In the genomic region with DNA sequence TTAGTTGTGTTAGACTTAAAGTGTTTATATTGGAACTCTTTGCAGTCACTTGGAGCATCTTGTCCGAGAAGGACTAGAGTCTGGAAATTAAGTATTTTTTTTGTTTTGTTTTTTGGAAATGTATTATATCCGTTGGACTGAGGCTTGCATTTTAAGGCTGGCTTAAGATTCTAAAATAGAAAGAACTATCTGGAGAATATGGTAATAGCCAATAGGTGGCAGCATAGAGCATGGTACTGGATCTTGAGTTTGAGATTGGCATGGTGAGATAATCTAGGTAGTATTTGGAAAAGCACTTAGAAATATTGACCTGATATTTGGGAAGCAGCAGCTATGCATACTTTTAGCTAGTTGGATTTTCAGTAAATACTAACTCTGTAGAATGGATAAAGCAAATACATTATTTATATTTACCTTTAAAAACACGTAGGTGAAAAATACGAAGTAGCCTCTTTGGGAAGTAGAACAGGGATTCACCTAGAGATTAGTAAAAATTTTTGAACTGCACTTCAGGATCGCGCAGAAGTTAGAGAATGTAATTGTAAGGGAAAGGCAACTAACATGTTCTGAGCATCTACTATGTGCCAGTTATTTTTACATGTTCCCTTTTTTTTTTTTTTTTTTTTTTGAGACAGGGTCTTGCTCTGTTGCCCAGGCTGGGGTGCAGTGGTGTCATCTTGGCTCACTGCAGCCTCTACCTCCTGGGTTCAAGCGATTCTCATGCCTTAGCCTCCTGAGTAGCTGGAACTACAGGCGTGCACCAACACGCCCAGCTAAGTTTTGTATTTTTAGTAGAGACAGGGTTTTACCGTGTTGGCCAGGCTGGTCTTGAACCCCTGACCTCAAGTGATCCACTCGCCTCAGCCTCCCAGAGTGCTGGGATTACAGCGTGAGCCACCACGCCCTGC, we compare ENCODE assay signal across 8 cellular contexts.
DNase-seq lines count a peak whose midpoint lies in the region; ATAC-seq, FAIRE-seq and TF ChIP-seq lines count a peak whose summit lies in the region.

No MANE protein-coding gene starts in this region.

- H3K9me1 ChIP-seq in endothelial cell of umbilical vein (replicated peaks; ENCODE audit: control insufficient read depth, extremely low read depth, insufficient read depth, low read length): no peaks in the 10 kb centered on the region

- peak; percentile 8 for DNase-seq in BE2C
- peak; percentile 17 for DNase-seq in GM12892 (ENCODE audit: insufficient read length)
- DNase-seq in endothelial cell of umbilical vein (ENCODE audit: low read depth, low spot score): peak; percentile 64
- peak; percentile 30 for DNase-seq in naive B cell
- no peak for DNase-seq in mucosa of gallbladder (ENCODE audit: low spot score)

- no peaks in the 10 kb centered on the region for H3K9me3 Mint-ChIP-seq in naive B cell

- H3K27me3 Mint-ChIP-seq in naive B cell: no peaks in the 10 kb centered on the region

- H3K9ac ChIP-seq in OCI-LY3 (ENCODE audit: low read length): no peak overlapping the region
- H3K9ac ChIP-seq in endothelial cell of umbilical vein (replicated peaks; ENCODE audit: extremely low read depth, insufficient read depth, low read length): no peak overlapping the region

- TF ChIP-seq CTCF in BE2C (IDR thresholded peaks at IDR 0.05; ENCODE audit: low read depth, low read length): peak; percentile 84
- TF ChIP-seq CTCF in OCI-LY3 (IDR thresholded peaks at IDR 0.05; ENCODE audit: low read depth, low read length): peak; percentile 70
- peak; percentile 40 to 42 for TF ChIP-seq CTCF in endothelial cell of umbilical vein (IDR thresholded peaks at IDR 0.05; ENCODE audit: extremely low read depth in 1 of 2, insufficient read depth in 1 of 2, low read depth in 1 of 2, low read length in 2 of 2)

- H3K27me3 ChIP-seq in BE2C (no peaks in the 10 kb centered on the region), OCI-LY3 (ENCODE audit: low read depth, low read length) (no peaks in the 10 kb centered on the region), endothelial cell of umbilical vein (ENCODE audit: control insufficient read depth in 2 of 2, insufficient read depth in 2 of 2, low read length in 2 of 2) (no peaks in the 10 kb centered on the region)

- H3K4me3 ChIP-seq in BE2C (ENCODE audit: low read depth, low read length) (no peak overlapping the region), OCI-LY3 (ENCODE audit: low read length) (no peak overlapping the region), endothelial cell of umbilical vein (replicated peaks in 1 of 3; ENCODE audit: insufficient read depth in 1 of 3, low read depth in 1 of 3, low read length in 3 of 3) (no peak overlapping the region)

- no peak overlapping the region for H3K4me3 Mint-ChIP-seq in naive B cell

- CTCF ChIA-PET in endothelial cell of umbilical vein (lab: Charles Lee): interaction anchor here (0.6 to 2.0 kb wide), 10 partner anchors 9 to 214 kb away, joined by 3 to 13 read pairs (median 3); no protein-coding TSS in a partner anchor

- H3K4me2 ChIP-seq in OCI-LY3 (ENCODE audit: low read length) (no peak overlapping the region), endothelial cell of umbilical vein (ENCODE audit: insufficient read depth, low read length) (no peak overlapping the region)

- H3K27ac ChIP-seq in OCI-LY3 (ENCODE audit: low read length) (no peak overlapping the region), endothelial cell of umbilical vein (ENCODE audit: insufficient read depth, low read depth, low read length) (no peak overlapping the region)

- peaks cover 19 to 23% (median 20%) of the 10 kb centered on the region in 3 donors for H3K4me1 Mint-ChIP-seq in naive B cell

- no peak for TF ChIP-seq POLR2A in GM12892 (IDR thresholded peaks at IDR 0.05; ENCODE audit: low read depth, low read length)
- no peak for TF ChIP-seq POLR2A in endothelial cell of umbilical vein (IDR thresholded peaks at IDR 0.05; ENCODE audit: low read depth, low read length)

- peak overlapping the region in 4 of 6 donors; percentile 2 to 85 (median 54) for H3K27ac Mint-ChIP-seq in naive B cell

- FAIRE-seq in GM12892 (lab: Jason Lieb, UNC): peak; percentile 87
- peak; percentile 21 for FAIRE-seq in endothelial cell of umbilical vein (lab: Jason Lieb, UNC)

- POLR2A ChIA-PET in endothelial cell of umbilical vein (lab: Charles Lee): interaction anchor here (0.6 kb wide), 1 partner anchor 34 kb away, joined by 3 read pairs; no protein-coding TSS in a partner anchor

- no peaks in the 10 kb centered on the region; the same call in 1 of the 2 replicates for H4K20me1 ChIP-seq in OCI-LY3 (ENCODE audit: insufficient read depth, low read length)
- peaks cover 7% of the 10 kb centered on the region for H4K20me1 ChIP-seq in endothelial cell of umbilical vein (replicated peaks; ENCODE audit: control insufficient read depth, extremely low read depth, insufficient read depth, low read length)

- intact Hi-C loops in endothelial cell of umbilical vein (cut with micrococcal nuclease): loop anchor here (1.0 to 5.0 kb wide), 2 partner anchors 78 to 115 kb away; partner anchors contain the start of gene LCOR

- BruUV-seq in endothelial cell of umbilical vein (replicated peaks; lab: Mats Ljungman, UMichigan): no TSS peak

- H3K4me1 ChIP-seq in BE2C (no peaks in the 10 kb centered on the region), OCI-LY3 (ENCODE audit: low read length) (peaks cover 11% of the 10 kb centered on the region), endothelial cell of umbilical vein (ENCODE audit: control insufficient read depth, extremely low read depth, insufficient read depth, low read length) (no peaks in the 10 kb centered on the region)

- dilution Hi-C loops in endothelial cell of umbilical vein (cut with MboI; ENCODE audit: extremely low pct_ligation_motif_present, low sequenced_read_pairs): no loop called here

- no peaks in the 10 kb centered on the region for H3K36me3 ChIP-seq in BE2C
- H3K36me3 ChIP-seq in OCI-LY3 (replicated peaks; ENCODE audit: low read depth, low read length): no peaks in the 10 kb centered on the region
- peaks cover 0 to 3% of the 10 kb centered on the region in 2 experiments for H3K36me3 ChIP-seq in endothelial cell of umbilical vein (ENCODE audit: control insufficient read depth in 2 of 2, extremely low read depth in 1 of 2, insufficient read depth in 2 of 2, low read length in 2 of 2)

- H3K79me2 ChIP-seq in OCI-LY3 (ENCODE audit: low read length): peaks cover 6% of the 10 kb centered on the region; the same call in 1 of the 2 replicates
- H3K79me2 ChIP-seq in endothelial cell of umbilical vein (ENCODE audit: control insufficient read depth, insufficient read depth, low read length): peaks cover 13% of the 10 kb centered on the region

- H2AFZ ChIP-seq in OCI-LY3 (ENCODE audit: low read depth, low read length): no peak overlapping the region
- no peak overlapping the region for H2AFZ ChIP-seq in endothelial cell of umbilical vein (ENCODE audit: low read depth, low read length)

- no peaks in the 10 kb centered on the region for H3K9me3 ChIP-seq in BE2C
- no peaks in the 10 kb centered on the region for H3K9me3 ChIP-seq in OCI-LY3 (ENCODE audit: insufficient read depth, low read length)
- H3K9me3 ChIP-seq in endothelial cell of umbilical vein (replicated peaks; ENCODE audit: control insufficient read depth, insufficient read depth, low read length): no peaks in the 10 kb centered on the region

- H3K36me3 Mint-ChIP-seq in naive B cell: peaks cover 10 to 15% of the 10 kb centered on the region in 2 donors

- ATAC-seq in naive B cell (ENCODE audit: low read depth in 2 of 2) (peak in 1 of 2 donors; percentile 53), HG02870 (IDR thresholded peaks at IDR 0.05; ENCODE audit: unreplicated experiment) (no peak), HG03439 (IDR thresholded peaks at IDR 0.05; ENCODE audit: unreplicated experiment) (no peak)

TF ChIP-seq in endothelial cell of umbilical vein, 7 proteins besides CTCF, POLR2A, EP300 and RAD21:
- TF ChIP-seq POLR2AphosphoS5 (IDR thresholded peaks at IDR 0.05; ENCODE audit: insufficient read depth, low read depth, low read length) (no peak), EZH2 (IDR thresholded peaks at IDR 0.05; ENCODE audit: borderline replicate concordance, low read depth, low read length, severe bottlenecking) (no peak), MAX (IDR thresholded peaks at IDR 0.05; ENCODE audit: insufficient read depth, insufficient read length) (no peak), MYC (IDR thresholded peaks at IDR 0.05; ENCODE audit: low read depth, low read length) (no peak), JUN (IDR thresholded peaks at IDR 0.05; ENCODE audit: borderline replicate concordance, insufficient read depth, insufficient read length, low read depth) (no peak), FOS (IDR thresholded peaks at IDR 0.05; ENCODE audit: borderline replicate concordance, insufficient read depth, low read length) (no peak), GATA2 (IDR thresholded peaks at IDR 0.05; ENCODE audit: insufficient read depth, insufficient read length, low read depth, low read length) (no peak)
